Comparison of ENCODE assay signal across 8 cellular contexts in genomic region chr17:27323538-27324212, GRCh38. TPM values are rescaled to one million over a fixed set of nuclear protein-coding genes. Genes with fewer than 3 reads are reported as not detected.
DNase-seq lines count a peak whose midpoint lies in the region; ATAC-seq, FAIRE-seq and TF ChIP-seq lines count a peak whose summit lies in the region.

No MANE protein-coding gene starts in this region.

- H3K27me3 ChIP-seq in small intestine (ENCODE audit: control insufficient read depth in 2 of 2, insufficient read depth in 2 of 2, low read length in 2 of 2), result no peaks in the 10 kb centered on the region

- TF ChIP-seq CTCF in D721Med (IDR thresholded peaks at IDR 0.05; ENCODE audit: insufficient read depth, missing control alignments), result no peak

- WGBS in small intestine, 3 donors, result 13 to 35% (median 20%) methylated on average over 7 of the region's 7 CpGs

- H3K36me3 ChIP-seq in small intestine (ENCODE audit: control insufficient read depth in 2 of 2, insufficient read depth in 2 of 2, low read length in 2 of 2), result no peaks in the 10 kb centered on the region

- no peak overlapping the region for H3K4me3 ChIP-seq in small intestine (ENCODE audit: low read depth in 1 of 2, low read length in 2 of 2)

- peak overlapping the region; percentile 12 to 17 for H3K27ac ChIP-seq in small intestine (ENCODE audit: low read depth in 1 of 2, low read length in 1 of 2)

- ATAC-seq in Right ventricle myocardium superior (ENCODE audit: poor library complexity), result peak; percentile 66

- peaks cover 0 to 2% of the 10 kb centered on the region in 2 donors for H3K4me1 ChIP-seq in small intestine (ENCODE audit: control insufficient read depth in 2 of 2, insufficient read depth in 1 of 2, low read depth in 1 of 2, low read length in 1 of 2)

- intact Hi-C loops in Right ventricle myocardium superior (cut with DNase I), result no loop called here

- no peak for FAIRE-seq in small intestine (lab: Jason Lieb, UNC)
- FAIRE-seq in D721Med (lab: Jason Lieb, UNC), result no peak

- peak; percentile 66 for DNase-seq in HCEC 1CT
- peak; percentile 21 for DNase-seq in T1000 (lab: John Stamatoyannopoulos, UW)
- peak; percentile 88 for DNase-seq in Right ventricle myocardium superior
- DNase-seq in small intestine, result peak; percentile 81
- DNase-seq in NOMO-1 treated with dmso at 0.1 percent for 144 hours (lab: John Stamatoyannopoulos, UW; ENCODE audit: unreplicated experiment), result no peak
- DNase-seq in NCI-H146 (lab: John Stamatoyannopoulos, UW), result no peak
- no peak for DNase-seq in D721Med (ENCODE audit: insufficient read length, low spot score)
- no peak for DNase-seq in hippocampal formation (lab: John Stamatoyannopoulos, UW)

- no peaks in the 10 kb centered on the region for H3K9me3 ChIP-seq in small intestine (ENCODE audit: control insufficient read depth, low read depth)

RNA-seq across cellular contexts. Expression of gene WSB1, which starts 29.8 kb away (rescaled TPM):
- 47.1 TPM for total RNA-seq in Right ventricle myocardium superior
- 10 to 100 TPM; 28.9 to 56.3 (median 32.2) TPM for polyA plus RNA-seq in small intestine

Comparison
In these comparisons a context has a peak if more than half of its experiments do, and no peak if none do; other contexts are left out.
1. DNase-seq: peak in HCEC 1CT (single experiment), T1000 (single experiment), Right ventricle myocardium superior (single experiment) and small intestine (single experiment); none in NOMO-1 treated with dmso at 0.1 percent for 144 hours (single experiment), NCI-H146 (single experiment), D721Med (single experiment) and hippocampal formation (0 of 2).